Comparison of ENCODE assay signal across 20 cellular contexts in genomic region chr11:100671471-100671870, GRCh38. TPM values are rescaled to one million over a fixed set of nuclear protein-coding genes. Genes with fewer than 3 reads are reported as not detected.
DNase-seq lines count a peak whose midpoint lies in the region; ATAC-seq, FAIRE-seq and TF ChIP-seq lines count a peak whose summit lies in the region.
"Had no signal": no experiment of that assay in that cellular context is flagged by ENCODE, and none has a peak within 500 bp of the region (broad histone marks: within the 10 kb centered on the region; RNA-seq: fewer than 3 reads in every experiment).

No MANE protein-coding gene starts in this region.

- no peak overlapping the region for H3K27ac ChIP-seq in astrocyte (ENCODE audit: low read depth, low read length)
- H3K27ac ChIP-seq in mesenchymal stem cell (ENCODE audit: low read length, poor library complexity, severe bottlenecking) = no peak overlapping the region
- H3K27ac ChIP-seq in neuronal stem cell (replicated peaks; ENCODE audit: low read length) = no peak overlapping the region
- H3K27ac ChIP-seq: A549, BLaER1, SJCRH30 had no signal

- H3K27ac Mint-ChIP-seq in astrocyte (ENCODE audit: unreplicated experiment) = no peak overlapping the region
- H3K27ac Mint-ChIP-seq: CD4-positive, alpha-beta memory T cell; IgD-negative memory B cell had no signal

- H3K23ac ChIP-seq in mesenchymal stem cell (ENCODE audit: low read length in 2 of 2) (no peak overlapping the region), neuronal stem cell (ENCODE audit: low read depth, low read length, poor library complexity) (no peak overlapping the region)

- H3K18ac ChIP-seq in mesenchymal stem cell (ENCODE audit: low read depth in 1 of 2, low read length in 2 of 2) = no peak overlapping the region
- no peak overlapping the region for H3K18ac ChIP-seq in neuronal stem cell (ENCODE audit: low read length)

- H3K4me2 ChIP-seq in astrocyte (ENCODE audit: low read length) = no peak overlapping the region
- no peak overlapping the region for H3K4me2 ChIP-seq in mesenchymal stem cell (ENCODE audit: low read length, poor library complexity, severe bottlenecking)
- H3K4me2 ChIP-seq in neuronal stem cell (ENCODE audit: insufficient read depth, low read length, poor library complexity, severe bottlenecking) = no peak overlapping the region
- H3K4me2 ChIP-seq: A549, BLaER1 had no signal

- H2BK15ac ChIP-seq in mesenchymal stem cell (ENCODE audit: low read depth, poor library complexity, severe bottlenecking) = no peak overlapping the region
- no peak overlapping the region for H2BK15ac ChIP-seq in neuronal stem cell (ENCODE audit: low read length)

- H3K4me3 ChIP-seq in astrocyte (ENCODE audit: insufficient read depth, low read depth, low read length) (no peak overlapping the region), mesenchymal stem cell (ENCODE audit: insufficient read depth in 1 of 2, low read depth in 1 of 2, low read length in 2 of 2) (no peak overlapping the region), neuronal stem cell (ENCODE audit: low read length in 2 of 2) (no peak overlapping the region)
- H3K4me3 ChIP-seq: A549, BLaER1, SJCRH30 had no signal

- H3K4me1 Mint-ChIP-seq in astrocyte (ENCODE audit: low read depth, unreplicated experiment) = peaks cover 3% of the 10 kb centered on the region
- H3K4me1 Mint-ChIP-seq: CD4-positive, alpha-beta memory T cell had no signal

- no peak for ATAC-seq in GM18873 (IDR thresholded peaks at IDR 0.05; ENCODE audit: low FRiP score, unreplicated experiment)
- ATAC-seq: A549 had no signal

- no peaks in the 10 kb centered on the region for H3K79me2 ChIP-seq in astrocyte (ENCODE audit: insufficient read depth, low read length)

- H3K79me1 ChIP-seq in mesenchymal stem cell (replicated peaks; ENCODE audit: low read length, poor library complexity, severe bottlenecking) (no peaks in the 10 kb centered on the region), neuronal stem cell (ENCODE audit: low read depth, low read length) (no peaks in the 10 kb centered on the region)

- H2AFZ ChIP-seq in astrocyte (ENCODE audit: low read depth, low read length) (no peak overlapping the region), mesenchymal stem cell (ENCODE audit: low read depth, low read length) (no peak overlapping the region), neuronal stem cell (ENCODE audit: low read length) (no peak overlapping the region)

- no peak for TF ChIP-seq CTCF in astrocyte (IDR thresholded peaks at IDR 0.05; ENCODE audit: insufficient read depth, low read depth, low read length)

- peak; percentile 18 for DNase-seq in EL
- peak; percentile 91 for DNase-seq in M059J (ENCODE audit: low read depth)
- DNase-seq in astrocyte (ENCODE audit: low read depth) = peak; percentile 53
- peak; percentile 85 for DNase-seq in mesenchymal stem cell
- no peak for DNase-seq in neuronal stem cell (ENCODE audit: low spot score)
- DNase-seq in cerebellum (ENCODE audit: low spot score) = no peak
- no peak for DNase-seq in DMS79 (lab: John Stamatoyannopoulos, UW)
- DNase-seq: CD4-positive, alpha-beta memory T cell; DMS153; H7; NCI-H187; NCI-H2107; NCI-H524; NCI-H82; SJCRH30 had no signal

- no peaks in the 10 kb centered on the region for H3K9me3 Mint-ChIP-seq in astrocyte (ENCODE audit: unreplicated experiment)
- H3K9me3 Mint-ChIP-seq: IgD-negative memory B cell had no signal

- 22% methylated on average over 2 of the region's 6 CpGs for WGBS in mesenchymal stem cell
- WGBS in neuronal stem cell (ENCODE audit: extremely low coverage in 2 of 2, insufficient read length in 2 of 2, insufficient replicate concordance in 1 of 2), 2 donors = no CpG with 5 or more reads among the region's 6 CpGs

- peaks cover under 1% of the 10 kb centered on the region for H3K27me3 Mint-ChIP-seq in astrocyte (ENCODE audit: low read depth, unreplicated experiment)
- H3K27me3 Mint-ChIP-seq: CD4-positive, alpha-beta memory T cell had no signal

- H4K8ac ChIP-seq in mesenchymal stem cell (ENCODE audit: low read length) = no peak overlapping the region
- no peak overlapping the region for H4K8ac ChIP-seq in neuronal stem cell (ENCODE audit: low read depth, low read length)

- H3K9me3 ChIP-seq in astrocyte (ENCODE audit: insufficient read depth, low read depth, low read length) (no peaks in the 10 kb centered on the region), mesenchymal stem cell (ENCODE audit: control insufficient read depth, low read length) (no peaks in the 10 kb centered on the region), neuronal stem cell (replicated peaks in 1 of 2; ENCODE audit: control insufficient read depth in 2 of 2, insufficient read depth in 1 of 2, low read depth in 1 of 2, low read length in 2 of 2) (no peaks in the 10 kb centered on the region)
- H3K9me3 ChIP-seq: A549, BLaER1, SJCRH30 had no signal

- H2BK120ac ChIP-seq in mesenchymal stem cell (ENCODE audit: low read depth, low read length) (no peak overlapping the region), neuronal stem cell (ENCODE audit: low read depth, low read length) (no peak overlapping the region)

- H3K36me3 Mint-ChIP-seq in astrocyte (ENCODE audit: low read depth, unreplicated experiment) = no peaks in the 10 kb centered on the region
- H3K36me3 Mint-ChIP-seq: CD4-positive, alpha-beta memory T cell had no signal

- H2BK12ac ChIP-seq in mesenchymal stem cell (ENCODE audit: low read length in 2 of 2) (no peak overlapping the region), neuronal stem cell (ENCODE audit: low read length) (no peak overlapping the region)

- no peaks in the 10 kb centered on the region for H3K36me3 ChIP-seq in astrocyte (ENCODE audit: insufficient read depth, low read length)
- H3K36me3 ChIP-seq in mesenchymal stem cell (ENCODE audit: control insufficient read depth in 1 of 2, insufficient read depth in 2 of 2, low read depth in 1 of 2, low read length in 2 of 2) = no peaks in the 10 kb centered on the region
- H3K36me3 ChIP-seq in neuronal stem cell (replicated peaks in 1 of 2; ENCODE audit: control insufficient read depth in 2 of 2, insufficient read depth in 2 of 2, low read length in 2 of 2) = no peaks in the 10 kb centered on the region
- H3K36me3 ChIP-seq: BLaER1, SJCRH30 had no signal

- H3K27me3 ChIP-seq in astrocyte (ENCODE audit: insufficient read depth, low read length) = no peaks in the 10 kb centered on the region
- no peaks in the 10 kb centered on the region for H3K27me3 ChIP-seq in mesenchymal stem cell (ENCODE audit: control insufficient read depth in 1 of 2, insufficient read depth in 1 of 2, low read length in 2 of 2)
- H3K27me3 ChIP-seq in neuronal stem cell (ENCODE audit: control insufficient read depth in 3 of 3, insufficient read depth in 3 of 3, low read depth in 1 of 3, low read length in 3 of 3) = no peaks in the 10 kb centered on the region
- H3K27me3 ChIP-seq: BLaER1, SJCRH30 had no signal

- H2BK5ac ChIP-seq in mesenchymal stem cell (ENCODE audit: low read depth, low read length, poor library complexity, severe bottlenecking) = no peak overlapping the region
- H2BK5ac ChIP-seq in neuronal stem cell (ENCODE audit: low read length) = no peak overlapping the region

- H3K9ac ChIP-seq in astrocyte (ENCODE audit: low read length) (no peak overlapping the region), mesenchymal stem cell (ENCODE audit: low read length) (no peak overlapping the region), neuronal stem cell (ENCODE audit: low read depth, low read length, poor library complexity) (no peak overlapping the region)
- H3K9ac ChIP-seq: BLaER1 had no signal

- H3K4me1 ChIP-seq in astrocyte (ENCODE audit: insufficient read depth, low read length) (no peaks in the 10 kb centered on the region), mesenchymal stem cell (ENCODE audit: control insufficient read depth, insufficient read depth, low read depth, low read length) (no peaks in the 10 kb centered on the region), neuronal stem cell (ENCODE audit: control insufficient read depth in 2 of 2, insufficient read depth in 1 of 2, low read depth in 1 of 2, low read length in 2 of 2) (no peaks in the 10 kb centered on the region)
- H3K4me1 ChIP-seq: A549, BLaER1 had no signal

- H2AK5ac ChIP-seq in mesenchymal stem cell (ENCODE audit: low read length, severe bottlenecking) = no peak overlapping the region
- H2AK5ac ChIP-seq in neuronal stem cell (ENCODE audit: low read depth, low read length) = no peak overlapping the region

- no peak for FAIRE-seq in astrocyte (lab: Jason Lieb, UNC)
- FAIRE-seq: A549, GM12892 had no signal

- H4K20me1 ChIP-seq in astrocyte (ENCODE audit: insufficient read depth, low read length) = no peaks in the 10 kb centered on the region
- H4K20me1 ChIP-seq: BLaER1 had no signal

- H3K4me3 Mint-ChIP-seq in astrocyte (ENCODE audit: unreplicated experiment) = no peak overlapping the region
- H3K4me3 Mint-ChIP-seq: CD4-positive, alpha-beta memory T cell; IgD-negative memory B cell had no signal

- H3K14ac ChIP-seq in mesenchymal stem cell (ENCODE audit: low read length in 2 of 2) (no peak overlapping the region), neuronal stem cell (ENCODE audit: low read length) (no peak overlapping the region)

- no peak overlapping the region for H3K4ac ChIP-seq in mesenchymal stem cell (ENCODE audit: low read depth in 1 of 2, low read length in 2 of 2)
- H3K4ac ChIP-seq in neuronal stem cell (ENCODE audit: low read length) = no peak overlapping the region

- H4K91ac ChIP-seq in mesenchymal stem cell (ENCODE audit: low read length) (no peak overlapping the region), neuronal stem cell (ENCODE audit: low read depth, low read length, poor library complexity) (no peak overlapping the region)

RNA-seq across cellular contexts. Expression of gene ARHGAP42, which starts 15.6 kb away (rescaled TPM):
- 5.9 and 7.0 TPM in 2 replicates for total RNA-seq in M059J (2014; rRNA removed; shearing (Covaris generic))
- 33.2 and 34.2 TPM in 2 replicates for total RNA-seq in astrocyte
- 13.3 TPM for polyA plus RNA-seq in mesenchymal stem cell (2013, experiment 1 of 2)
- 15.6 TPM for polyA plus RNA-seq in mesenchymal stem cell (2013, experiment 2 of 2)
- polyA plus RNA-seq in neuronal stem cell (2013, experiment 1 of 2) = 8.1 TPM
- polyA plus RNA-seq in neuronal stem cell (2013, experiment 2 of 2) = 8.0 TPM
- total RNA-seq in cerebellum = 21.4 TPM
- total RNA-seq: CD4-positive, alpha-beta memory T cell had no signal
- polyA plus RNA-seq: CD4-positive, alpha-beta memory T cell had no signal

Comparison
In these comparisons a context has a peak if more than half of its experiments do, and no peak if none do; other contexts are left out.
1. DNase-seq: peak in EL (single experiment), M059J (single experiment), astrocyte (single experiment) and mesenchymal stem cell (single experiment); none in neuronal stem cell (single experiment), cerebellum (single experiment) and DMS79 (single experiment).